8 cellular contexts compared by ENCODE assay signal in genomic region chr2:173076557-173077345, GRCh38. TPM values are rescaled to one million over a fixed set of nuclear protein-coding genes. Genes with fewer than 3 reads are reported as not detected.
DNase-seq lines count a peak whose midpoint lies in the region; ATAC-seq and TF ChIP-seq lines count a peak whose summit lies in the region.

No MANE protein-coding gene starts in this region.

- TF ChIP-seq CTCF in hepatocyte (IDR thresholded peaks at IDR 0.05; ENCODE audit: poor library complexity) (no peak), sigmoid colon (IDR thresholded peaks at IDR 0.05) (no peak)

- peak overlapping the region; percentile 88 for H2AFZ ChIP-seq in hepatocyte

- intact Hi-C loops in sigmoid colon (cut with DNase I), result no loop called here

- H3K4me2 ChIP-seq in hepatocyte, result peak overlapping the region; percentile 86

- H3K9me2 ChIP-seq in hepatocyte (replicated peaks; ENCODE audit: insufficient read depth), result no peaks in the 10 kb centered on the region

- no peak for TF ChIP-seq EP300 in sigmoid colon (IDR thresholded peaks at IDR 0.05)

- H3K4me3 ChIP-seq in adipocyte (ENCODE audit: low read length) (peak overlapping the region; percentile 92), hepatocyte (peak overlapping the region; percentile 57), sigmoid colon (peak overlapping the region; percentile 54 to 92 (median 76))

- H4K20me1 ChIP-seq in hepatocyte (ENCODE audit: insufficient read depth, poor library complexity, severe bottlenecking), result no peaks in the 10 kb centered on the region

- TF ChIP-seq POLR2A in sigmoid colon (IDR thresholded peaks at IDR 0.05), result no peak

- in situ Hi-C loops in ACHN (cut with HindIII; ENCODE audit: low pct_ligation_motif_present, low pct_unique_long_range_greater_than_20kb, low sequenced_read_pairs), result no loop called here

- DNase-seq in ACHN (peak; percentile 44), NCI-H526 treated with DMSO at 0.1 percent for 48 hours (lab: John Stamatoyannopoulos, UW) (peak; percentile 68), adipocyte (ENCODE audit: low read depth) (peak; percentile 71), hepatocyte (ENCODE audit: low spot score) (peak; percentile 55), sigmoid colon (peak; percentile 74), SHP77 (lab: John Stamatoyannopoulos, UW) (no peak)

- H3K36me3 ChIP-seq in adipocyte (ENCODE audit: control insufficient read depth, insufficient read depth, low read length, severe bottlenecking) (no peaks in the 10 kb centered on the region), hepatocyte (replicated peaks; ENCODE audit: insufficient read depth, low read depth) (no peaks in the 10 kb centered on the region), sigmoid colon (no peaks in the 10 kb centered on the region)

- H3K9me3 ChIP-seq in adipocyte (ENCODE audit: control insufficient read depth, low read length) (no peaks in the 10 kb centered on the region), hepatocyte (ENCODE audit: low read depth) (no peaks in the 10 kb centered on the region), sigmoid colon (no peaks in the 10 kb centered on the region)

- H3K27ac ChIP-seq in hepatocyte, result peak overlapping the region; percentile 88
- peak overlapping the region; percentile 91 to 99 (median 96) for H3K27ac ChIP-seq in sigmoid colon

- H3K9ac ChIP-seq in adipocyte (ENCODE audit: low read length), result peak overlapping the region; percentile 99

- WGBS in hepatocyte (ENCODE audit: low lambda C conversion rate, missing lambda C conversion rate), result 4% methylated on average over 27 of the region's 27 CpGs
- WGBS in sigmoid colon, 2 donors, result 2 to 6% methylated on average over 27 of the region's 27 CpGs

- peaks cover 52% of the 10 kb centered on the region for H3K79me2 ChIP-seq in hepatocyte

- ATAC-seq in GM18498 (IDR thresholded peaks at IDR 0.05; ENCODE audit: unreplicated experiment) (peak; percentile 33), HG02938 (IDR thresholded peaks at IDR 0.05; ENCODE audit: unreplicated experiment) (peak; percentile 31)

- H3K4me1 ChIP-seq in adipocyte (ENCODE audit: control insufficient read depth, insufficient read depth, low read length) (peaks cover 31% of the 10 kb centered on the region), hepatocyte (ENCODE audit: insufficient read depth) (no peaks in the 10 kb centered on the region), sigmoid colon (peaks cover 0 to 55% (median 40%) of the 10 kb centered on the region in 4 donors)

- H3K27me3 ChIP-seq in adipocyte (replicated peaks; ENCODE audit: control insufficient read depth, insufficient read depth, low read length) (no peaks in the 10 kb centered on the region), hepatocyte (no peaks in the 10 kb centered on the region), sigmoid colon (no peaks in the 10 kb centered on the region)

RNA-seq across cellular contexts. Expression of gene MAP3K20, which starts 1.1 kb away (rescaled TPM):
- total RNA-seq in hepatocyte, result 23.3 and 24.0 TPM in 2 replicates
- 14.1 and 16.5 TPM in 2 replicates for polyA plus RNA-seq in hepatocyte
- 100 to 1,000 TPM; 189 to 255 (median 219) TPM for total RNA-seq in sigmoid colon
- 10 to 100 TPM in 1 of 3 donors, 1 to 10 TPM in 2; 6.2 to 29.6 (median 9.6) TPM for polyA plus RNA-seq in sigmoid colon

Comparison
In these comparisons a context has a peak if more than half of its experiments do, and no peak if none do; other contexts are left out.
1. DNase-seq: peak in ACHN (single experiment), NCI-H526 treated with DMSO at 0.1 percent for 48 hours (single experiment), adipocyte (single experiment), hepatocyte (single experiment) and sigmoid colon (single experiment); none in SHP77 (0 of 2).
2. Peak in every context shown above with its lines, with median percentiles within 50 percentile points of each other: H3K4me3 ChIP-seq.